ENCODE assay signal across 8 cellular contexts in genomic region chr10:96292971-96293909, GRCh38. TPM values are rescaled to one million over a fixed set of nuclear protein-coding genes. Genes with fewer than 3 reads are reported as not detected.
DNase-seq lines count a peak whose midpoint lies in the region; ATAC-seq, FAIRE-seq and TF ChIP-seq lines count a peak whose summit lies in the region.

No MANE protein-coding gene starts in this region.

- peak; percentile 80 for TF ChIP-seq CTCF in neural crest cell (conservative IDR thresholded peaks at IDR 0.05)

- no peaks in the 10 kb centered on the region for H3K9me3 Mint-ChIP-seq in neural crest cell

- H3K4me1 Mint-ChIP-seq in neural crest cell, result peaks cover 5% of the 10 kb centered on the region

- no peaks in the 10 kb centered on the region for H3K36me3 Mint-ChIP-seq in neural crest cell (ENCODE audit: low read depth)

- no peak overlapping the region for H3K27ac Mint-ChIP-seq in neural crest cell (ENCODE audit: unreplicated experiment)

- no peak for FAIRE-seq in RCC 7860 (lab: Jason Lieb, UNC)

- TF ChIP-seq POLR2A in erythroblast (IDR thresholded peaks at IDR 0.05; ENCODE audit: low read length), result no peak

- intact Hi-C loops in posterior vena cava (cut with DNase I), result loop anchor here (5.0 kb wide), 2 partner anchors 61 to 66 kb away; no protein-coding TSS in a partner anchor

- no peak overlapping the region for H3K4me3 Mint-ChIP-seq in neural crest cell

- peak; percentile 3 for DNase-seq in COLO668 (lab: John Stamatoyannopoulos, UW; ENCODE audit: unreplicated experiment)
- DNase-seq in RCC 7860 (ENCODE audit: low spot score), result peak; percentile 30
- peak; percentile 31 to 38 for DNase-seq in erythroblast (lab: John Stamatoyannopoulos, UW)
- peak; percentile 9 for DNase-seq in neural crest cell (ENCODE audit: low read depth, low spot score)
- DNase-seq in posterior vena cava (ENCODE audit: low spot score), result no peak
- DNase-seq in activated CD8-positive, alpha-beta memory T cell treated with anti-CD3 and anti-CD28 coated beads, Interleukin-2, amount 50 U/mL, for 4 hours, result no peak

- ATAC-seq in GM18867 (IDR thresholded peaks at IDR 0.05; ENCODE audit: unreplicated experiment) (peak; percentile 41), HG03469 (IDR thresholded peaks at IDR 0.05; ENCODE audit: unreplicated experiment) (peak; percentile 36)

- peaks cover 7% of the 10 kb centered on the region for H3K27me3 Mint-ChIP-seq in neural crest cell (ENCODE audit: low read depth)

RNA-seq across cellular contexts. Expression of gene DNTT, which starts 11.0 kb away (rescaled TPM):
- total RNA-seq in neural crest cell, result not detected in 2 replicates
- not detected for total RNA-seq in posterior vena cava

RNA-seq across cellular contexts. Expression of gene BLNK, which starts 21.9 kb away (rescaled TPM):
- total RNA-seq in neural crest cell, result not detected in 2 replicates
- total RNA-seq in posterior vena cava, result 1 to 10 TPM; 3.2 to 4.1 TPM

Comparison
In these comparisons a context has a peak if more than half of its experiments do, and no peak if none do; other contexts are left out.
1. DNase-seq: peak in COLO668 (single experiment), RCC 7860 (single experiment), erythroblast (2 of 2) and neural crest cell (single experiment); none in posterior vena cava (single experiment) and activated CD8-positive, alpha-beta memory T cell treated with anti-CD3 and anti-CD28 coated beads, Interleukin-2, amount 50 U/mL, for 4 hours (single experiment).